In the genomic region with DNA sequence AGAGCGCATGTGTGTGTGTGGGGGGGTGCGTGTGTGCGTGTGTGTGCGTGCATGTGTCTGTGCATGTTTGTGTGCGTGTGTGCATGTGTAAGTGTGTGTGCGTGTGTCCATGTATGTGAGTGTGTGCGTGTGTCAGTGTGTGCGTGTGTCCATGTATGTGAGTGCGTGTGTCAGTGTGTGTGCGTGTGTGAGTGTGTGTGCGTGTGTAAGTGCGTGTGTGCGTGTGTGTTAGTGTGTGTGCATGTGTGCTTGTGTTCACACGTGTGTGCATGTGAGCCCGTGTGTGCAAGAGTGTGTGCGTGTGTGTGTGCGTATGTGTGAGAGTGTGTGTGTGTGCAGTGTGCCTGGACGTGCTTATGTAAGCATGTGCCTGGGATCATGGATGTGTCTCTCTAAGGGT, we compare ENCODE assay signal across 31 cellular contexts. TPM values are rescaled to one million over a fixed set of nuclear protein-coding genes. Genes with fewer than 3 reads are reported as not detected.
A peak's percentile ranks its signal among the peaks of the same experiment; 100 is the strongest.
DNase-seq lines count a peak whose midpoint lies in the region; ATAC-seq and TF ChIP-seq lines count a peak whose summit lies in the region.
"Had no signal": no experiment of that assay in that cellular context is flagged by ENCODE, and none has a peak within 500 bp of the region (broad histone marks: within the 10 kb centered on the region; RNA-seq: fewer than 3 reads in every experiment).

No MANE protein-coding gene starts in this region.

- peaks cover 2% of the 10 kb centered on the region for H3K27me3 Mint-ChIP-seq in activated CD4-positive, alpha-beta memory T cell treated with anti-CD3 and anti-CD28 coated beads for 36 hours
- H3K27me3 Mint-ChIP-seq in activated CD4-positive, alpha-beta memory T cell treated with anti-CD3 and anti-CD28 coated beads, Interleukin-2, amount 10 ng/mL, durations not matched to agents 7 days and 5 days, result peaks cover 6% of the 10 kb centered on the region
- H3K27me3 Mint-ChIP-seq in glutamatergic neuron (ENCODE audit: unreplicated experiment), result peaks cover 7% of the 10 kb centered on the region
- H3K27me3 Mint-ChIP-seq: activated CD8-positive, alpha-beta T cell treated with anti-CD3 and anti-CD28 coated beads for 36 hours; activated T-helper 17 cell treated with anti-CD3 and anti-CD28 coated beads, Interleukin-2, amount 50 U/mL, for 72 hours; CD4-positive, CD25-positive, alpha-beta regulatory T cell had no signal

- peaks cover 0 to 27% (median 25%) of the 10 kb centered on the region in 4 donors for H3K4me1 ChIP-seq in sigmoid colon

- POLR2A ChIA-PET in activated CD4-positive, alpha-beta memory T cell treated with anti-CD3 and anti-CD28 coated beads for 36 hours (lab: Charles Lee), result no interaction called here
- POLR2A ChIA-PET in activated CD4-positive, alpha-beta memory T cell treated with anti-CD3 and anti-CD28 coated beads, Interleukin-2, amount 10 ng/mL, durations not matched to agents 7 days and 5 days (lab: Charles Lee), result interaction anchor here (2.4 kb wide), 1 partner anchor 15 kb away, joined by 16 read pairs; a partner anchor contains a TSS
- POLR2A ChIA-PET in RWPE1 (lab: Yijun Ruan, JAX; ENCODE audit: low non-redundant PET), result no interaction called here

- CTCF ChIA-PET in activated CD4-positive, alpha-beta memory T cell treated with anti-CD3 and anti-CD28 coated beads for 36 hours (lab: Charles Lee), result no interaction called here
- CTCF ChIA-PET in activated CD4-positive, alpha-beta memory T cell treated with anti-CD3 and anti-CD28 coated beads, Interleukin-2, amount 10 ng/mL, durations not matched to agents 7 days and 5 days (lab: Charles Lee), result no interaction called here
- CTCF ChIA-PET in RWPE1 (lab: Yijun Ruan, JAX), result no interaction called here

- peak overlapping the region; percentile 2 for H3K4me3 Mint-ChIP-seq in activated CD4-positive, alpha-beta memory T cell treated with anti-CD3 and anti-CD28 coated beads for 36 hours
- H3K4me3 Mint-ChIP-seq in activated CD4-positive, alpha-beta memory T cell treated with anti-CD3 and anti-CD28 coated beads, Interleukin-2, amount 10 ng/mL, durations not matched to agents 7 days and 5 days, result no peak overlapping the region
- H3K4me3 Mint-ChIP-seq in glutamatergic neuron (ENCODE audit: unreplicated experiment), result no peak overlapping the region
- H3K4me3 Mint-ChIP-seq: activated CD8-positive, alpha-beta T cell treated with anti-CD3 and anti-CD28 coated beads for 36 hours; activated T-helper 17 cell treated with anti-CD3 and anti-CD28 coated beads, Interleukin-2, amount 50 U/mL, for 72 hours; stimulated activated effector memory CD8-positive, alpha-beta T cell treated with anti-CD3 and anti-CD28 coated beads, Interleukin-12 subunit alpha, Interleukin-12 subunit beta, amount 100 ng/mL, for 72 hours; T-helper 2 cell treated with Interferon-gamma antibody and Interleukin-4, amounts not matched to agents 5 μg/mL and 100 μg/mL, for 36 hours had no signal

- H3K27ac Mint-ChIP-seq in activated CD4-positive, alpha-beta memory T cell treated with anti-CD3 and anti-CD28 coated beads for 36 hours, result no peak overlapping the region
- H3K27ac Mint-ChIP-seq in activated CD4-positive, alpha-beta memory T cell treated with anti-CD3 and anti-CD28 coated beads, Interleukin-2, amount 10 ng/mL, durations not matched to agents 7 days and 5 days, result no peak overlapping the region
- H3K27ac Mint-ChIP-seq in glutamatergic neuron (ENCODE audit: unreplicated experiment), result peak overlapping the region; percentile 40
- H3K27ac Mint-ChIP-seq: activated CD8-positive, alpha-beta T cell treated with anti-CD3 and anti-CD28 coated beads for 36 hours; activated naive CD4-positive, alpha-beta T cell treated with anti-CD3 and anti-CD28 coated beads, Interleukin-2, amount 50 U/mL, for 72 hours; activated T-helper 17 cell treated with anti-CD3 and anti-CD28 coated beads, Interleukin-2, amount 50 U/mL, for 72 hours; stimulated activated effector memory CD8-positive, alpha-beta T cell treated with anti-CD3 and anti-CD28 coated beads, Interleukin-12 subunit alpha, Interleukin-12 subunit beta, amount 100 ng/mL, for 72 hours; T-helper 2 cell treated with Interferon-gamma antibody and Interleukin-4, amounts not matched to agents 5 μg/mL and 100 μg/mL, for 36 hours had no signal

- TF ChIP-seq CTCF in RWPE1 (conservative IDR thresholded peaks at IDR 0.05; ENCODE audit: low read depth), result no peak
- no peak for TF ChIP-seq CTCF in glutamatergic neuron (IDR thresholded peaks at IDR 0.05; ENCODE audit: partially characterized antibody, unreplicated experiment)
- no peak for TF ChIP-seq CTCF in sigmoid colon (IDR thresholded peaks at IDR 0.05)
- no peak for TF ChIP-seq CTCF in brain microvascular endothelial cell (IDR thresholded peaks at IDR 0.05; ENCODE audit: low read depth, low read length, missing control alignments)

- H3K4me3 ChIP-seq in sigmoid colon (no peak overlapping the region), brain microvascular endothelial cell (ENCODE audit: low read depth, low read length) (no peak overlapping the region)
- H3K4me3 ChIP-seq: psoas muscle, transverse colon had no signal

- no peaks in the 10 kb centered on the region for H3K36me3 Mint-ChIP-seq in activated CD4-positive, alpha-beta memory T cell treated with anti-CD3 and anti-CD28 coated beads for 36 hours
- peaks cover 1% of the 10 kb centered on the region for H3K36me3 Mint-ChIP-seq in activated CD4-positive, alpha-beta memory T cell treated with anti-CD3 and anti-CD28 coated beads, Interleukin-2, amount 10 ng/mL, durations not matched to agents 7 days and 5 days (ENCODE audit: low read depth)
- H3K36me3 Mint-ChIP-seq in glutamatergic neuron (ENCODE audit: unreplicated experiment), result peaks cover 5% of the 10 kb centered on the region
- H3K36me3 Mint-ChIP-seq: activated naive CD4-positive, alpha-beta T cell treated with anti-CD3 and anti-CD28 coated beads, Interleukin-2, amount 50 U/mL, for 72 hours had no signal

- H3K9me3 Mint-ChIP-seq in activated CD4-positive, alpha-beta memory T cell treated with anti-CD3 and anti-CD28 coated beads for 36 hours, result peaks cover 1% of the 10 kb centered on the region
- peaks cover 3% of the 10 kb centered on the region for H3K9me3 Mint-ChIP-seq in activated CD4-positive, alpha-beta memory T cell treated with anti-CD3 and anti-CD28 coated beads, Interleukin-2, amount 10 ng/mL, durations not matched to agents 7 days and 5 days
- peaks cover 4% of the 10 kb centered on the region for H3K9me3 Mint-ChIP-seq in glutamatergic neuron (ENCODE audit: unreplicated experiment)
- H3K9me3 Mint-ChIP-seq: stimulated activated effector memory CD8-positive, alpha-beta T cell treated with anti-CD3 and anti-CD28 coated beads, Interleukin-12 subunit alpha, Interleukin-12 subunit beta, amount 100 ng/mL, for 72 hours; T-helper 2 cell treated with Interferon-gamma antibody and Interleukin-4, amounts not matched to agents 5 μg/mL and 100 μg/mL, for 36 hours had no signal

- no peak for TF ChIP-seq EP300 in sigmoid colon (IDR thresholded peaks at IDR 0.05)

- peaks cover 23% of the 10 kb centered on the region for H3K4me1 Mint-ChIP-seq in activated CD4-positive, alpha-beta memory T cell treated with anti-CD3 and anti-CD28 coated beads for 36 hours (ENCODE audit: low read depth)
- peaks cover 38% of the 10 kb centered on the region for H3K4me1 Mint-ChIP-seq in activated CD4-positive, alpha-beta memory T cell treated with anti-CD3 and anti-CD28 coated beads, Interleukin-2, amount 10 ng/mL, durations not matched to agents 7 days and 5 days
- no peaks in the 10 kb centered on the region for H3K4me1 Mint-ChIP-seq in glutamatergic neuron (ENCODE audit: low read depth, unreplicated experiment)

- DNase-seq in activated CD4-positive, alpha-beta memory T cell treated with anti-CD3 and anti-CD28 coated beads for 36 hours, result no peak
- no peak for DNase-seq in activated CD4-positive, alpha-beta memory T cell treated with anti-CD3 and anti-CD28 coated beads, Interleukin-2, amount 10 ng/mL, durations not matched to agents 7 days and 5 days
- no peak for DNase-seq in RWPE1 (ENCODE audit: low spot score)
- DNase-seq in glutamatergic neuron, result no peak
- DNase-seq in sigmoid colon, result peak; percentile 25
- no peak for DNase-seq in brain microvascular endothelial cell
- DNase-seq in erythroblast (lab: John Stamatoyannopoulos, UW), result no peak
- DNase-seq: activated CD4-positive, alpha-beta T cell treated with anti-CD3 and anti-CD28 coated beads for 1 hour; activated CD8-positive, alpha-beta T cell treated with anti-CD3 and anti-CD28 coated beads for 36 hours; anterior cingulate cortex; cortex of kidney; DMS79 treated with DMSO at 0.1 percent for 48 hours; GF-D8; GOT3; Karpas-422; NCI-H1417 treated with DMSO at 0.1 percent for 48 hours; NCI-H2029 treated with DMSO at 0.1 percent for 48 hours; NCI-H526 treated with DMSO at 0.1 percent for 48 hours; nucleus accumbens; psoas muscle; transverse colon had no signal

- no peak for TF ChIP-seq POLR2A in sigmoid colon (IDR thresholded peaks at IDR 0.05)
- no peak for TF ChIP-seq POLR2A in erythroblast (IDR thresholded peaks at IDR 0.05; ENCODE audit: low read length)

- no peaks in the 10 kb centered on the region for H3K9me3 ChIP-seq in sigmoid colon
- H3K9me3 ChIP-seq: psoas muscle, transverse colon had no signal

- in situ Hi-C loops in brain microvascular endothelial cell (cut with HindIII; ENCODE audit: low pct_ligation_motif_present, low sequenced_read_pairs), result no loop called here

- no peak for ATAC-seq in HG02884 (IDR thresholded peaks at IDR 0.05; ENCODE audit: unreplicated experiment)
- ATAC-seq: activated naive CD4-positive, alpha-beta T cell treated with anti-CD3 and anti-CD28 coated beads, Interleukin-2, amount 50 U/mL, for 72 hours; activated T-helper 17 cell treated with anti-CD3 and anti-CD28 coated beads, Interleukin-2, amount 50 U/mL, for 72 hours; psoas muscle; stimulated activated effector memory CD8-positive, alpha-beta T cell treated with anti-CD3 and anti-CD28 coated beads, Interleukin-12 subunit alpha, Interleukin-12 subunit beta, amount 100 ng/mL, for 72 hours had no signal

- WGBS in sigmoid colon, 2 donors, result 86 to 92% methylated on average over 18 of the region's 18 CpGs

- H3K36me3 ChIP-seq in sigmoid colon (no peaks in the 10 kb centered on the region), brain microvascular endothelial cell (replicated peaks) (no peaks in the 10 kb centered on the region)
- H3K36me3 ChIP-seq: transverse colon had no signal

- H3K27ac ChIP-seq in RWPE1 (0 out of 2 replicates have a peak overlapping the region, but pooled peaks have one; percentile 24), sigmoid colon (no peak overlapping the region), brain microvascular endothelial cell (no peak overlapping the region)
- H3K27ac ChIP-seq: 22Rv1, HL-60, psoas muscle, transverse colon had no signal

- intact Hi-C loops in activated CD4-positive, alpha-beta memory T cell treated with anti-CD3 and anti-CD28 coated beads for 36 hours (cut with micrococcal nuclease), result no loop called here
- intact Hi-C loops in sigmoid colon (cut with DNase I), result no loop called here

- H3K27me3 ChIP-seq in sigmoid colon (no peaks in the 10 kb centered on the region), brain microvascular endothelial cell (replicated peaks) (no peaks in the 10 kb centered on the region)
- H3K27me3 ChIP-seq: transverse colon had no signal

RNA-seq across cellular contexts. Expression of a gene that starts 14.7 kb away (rescaled TPM):
- 10 to 100 TPM; 26.7 to 27.7 TPM for total RNA-seq in activated CD4-positive, alpha-beta memory T cell treated with anti-CD3 and anti-CD28 coated beads for 36 hours
- total RNA-seq in activated CD4-positive, alpha-beta memory T cell treated with anti-CD3 and anti-CD28 coated beads, Interleukin-2, amount 10 ng/mL, durations not matched to agents 7 days and 5 days, result 10 to 100 TPM; 72.4 to 75.6 TPM
- total RNA-seq in glutamatergic neuron (ENCODE audit: unreplicated experiment) (not detected), sigmoid colon (10 to 100 TPM; 15.8 to 28.2 (median 17.0) TPM)
- 10 to 100 TPM in 1 of 3 donors, 1 to 10 TPM in 2; 4.2 to 24.3 (median 7.9) TPM for polyA plus RNA-seq in sigmoid colon

RNA-seq across cellular contexts. Expression of a gene that starts 16.4 kb away (rescaled TPM):
- total RNA-seq in activated CD4-positive, alpha-beta memory T cell treated with anti-CD3 and anti-CD28 coated beads for 36 hours, result not detected
- total RNA-seq in activated CD4-positive, alpha-beta memory T cell treated with anti-CD3 and anti-CD28 coated beads, Interleukin-2, amount 10 ng/mL, durations not matched to agents 7 days and 5 days, result not detected
- total RNA-seq in glutamatergic neuron (ENCODE audit: unreplicated experiment), result not detected
- 10 to 100 TPM in 1 of 4 donors, 1 to 10 TPM in 1, under 1 TPM in 1, not detected in 1; 0.68 to 12.8 (median 1.9) TPM for total RNA-seq in sigmoid colon
- polyA plus RNA-seq in sigmoid colon, result 10 to 100 TPM in 2 of 3 donors, 1 to 10 TPM in 1; 7.9 to 84.7 (median 59.4) TPM
- total RNA-seq: activated CD8-positive, alpha-beta T cell treated with anti-CD3 and anti-CD28 coated beads for 36 hours; CD4-positive, CD25-positive, alpha-beta regulatory T cell; fibroblast of villous mesenchyme; subcutaneous adipose tissue had no signal
- polyA plus RNA-seq: CD4-positive, CD25-positive, alpha-beta regulatory T cell had no signal

Comparison
In these comparisons a context has a peak if more than half of its experiments do, and no peak if none do; other contexts are left out.
1. RNA of a gene that starts 14.7 kb away (total RNA-seq): 72.4 to 75.6 TPM in activated CD4-positive, alpha-beta memory T cell treated with anti-CD3 and anti-CD28 coated beads, Interleukin-2, amount 10 ng/mL, durations not matched to agents 7 days and 5 days, 26.7 to 27.7 TPM in activated CD4-positive, alpha-beta memory T cell treated with anti-CD3 and anti-CD28 coated beads for 36 hours and 15.8 to 28.2 TPM in sigmoid colon; not detected in glutamatergic neuron (single experiment); every median in the first group is over 10 times any median in the second.